Comparison of ENCODE assay signal across 24 cellular contexts in the genomic region with DNA sequence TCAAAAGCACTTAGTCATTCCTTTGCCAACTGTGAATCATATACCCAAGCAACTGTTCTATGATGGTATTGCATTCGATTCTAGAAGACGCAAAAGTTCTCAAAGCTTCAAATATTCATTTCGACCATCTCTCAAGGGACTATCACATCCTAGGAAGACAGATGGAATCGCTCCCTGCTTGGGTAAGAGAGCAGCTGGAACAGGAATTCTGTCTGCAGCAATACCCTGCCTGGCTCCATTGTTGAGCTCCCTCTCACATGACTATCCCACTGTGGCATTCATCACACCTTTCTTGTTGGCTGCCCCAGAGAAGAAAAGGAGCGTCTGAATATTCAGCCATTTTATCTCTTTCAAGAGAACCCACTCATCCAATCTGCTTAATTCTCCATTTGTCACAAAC.
DNase-seq lines count a peak whose midpoint lies in the region; ATAC-seq and TF ChIP-seq lines count a peak whose summit lies in the region.
"Had no signal": no experiment of that assay in that cellular context is flagged by ENCODE, and none has a peak within 500 bp of the region (broad histone marks: within the 10 kb centered on the region; RNA-seq: fewer than 3 reads in every experiment).

No MANE protein-coding gene starts in this region.

- peaks cover 50% of the 10 kb centered on the region for H3K4me1 Mint-ChIP-seq in glutamatergic neuron (ENCODE audit: low read depth, unreplicated experiment)
- H3K4me1 Mint-ChIP-seq: CD4-positive, alpha-beta memory T cell had no signal

- H3K36me3 ChIP-seq in trophoblast cell (ENCODE audit: control insufficient read depth in 1 of 2, insufficient read depth in 2 of 2, low read length in 2 of 2), result no peaks in the 10 kb centered on the region

- WGBS in trophoblast cell (ENCODE audit: extremely low coverage, insufficient coverage, insufficient read length), result no CpG with 5 or more reads among the region's 5 CpGs

- H3K27ac ChIP-seq in trophoblast cell (ENCODE audit: low read depth, low read length), result no peak overlapping the region
- H3K27ac ChIP-seq: BLaER1 treated with 17β-estradiol and CSF1 and Interleukin-3, amounts not matched to agents 10 nM and 100 nM had no signal

- H2BK120ac ChIP-seq in trophoblast cell (ENCODE audit: insufficient read depth, low read length, poor library complexity), result no peak overlapping the region

- H2AK5ac ChIP-seq in trophoblast cell (ENCODE audit: low read length), result no peak overlapping the region

- H3K18ac ChIP-seq in trophoblast cell (ENCODE audit: low read length), result no peak overlapping the region

- no peak overlapping the region for H2BK12ac ChIP-seq in trophoblast cell (ENCODE audit: low read length)

- peaks cover 0 to 2% of the 10 kb centered on the region in 2 experiments for H3K4me1 ChIP-seq in trophoblast cell (ENCODE audit: control insufficient read depth in 1 of 2, insufficient read depth in 2 of 2, low read length in 2 of 2)

- H3K14ac ChIP-seq in trophoblast cell (ENCODE audit: low read length), result no peak overlapping the region

- no peak overlapping the region for H4K12ac ChIP-seq in trophoblast cell (ENCODE audit: low read depth, low read length)

- TF ChIP-seq CTCF in glutamatergic neuron (IDR thresholded peaks at IDR 0.05; ENCODE audit: partially characterized antibody, unreplicated experiment), result no peak

- no peak overlapping the region for H3K4ac ChIP-seq in trophoblast cell (ENCODE audit: low read depth, low read length)

- H3K27ac Mint-ChIP-seq in glutamatergic neuron (ENCODE audit: unreplicated experiment), result peak overlapping the region; percentile 88
- H3K27ac Mint-ChIP-seq: CD4-positive, alpha-beta memory T cell; HFFc6 had no signal

- H3K79me2 ChIP-seq in trophoblast cell (ENCODE audit: control insufficient read depth, insufficient read depth, low read length, poor library complexity), result no peaks in the 10 kb centered on the region

- no peaks in the 10 kb centered on the region for H3K79me1 ChIP-seq in trophoblast cell (ENCODE audit: low read length)

- DNase-seq in NCI-H345 (lab: John Stamatoyannopoulos, UW) (peak; percentile 17), NCI-H345 treated with DMSO at 0.1 percent for 48 hours (lab: John Stamatoyannopoulos, UW; ENCODE audit: unreplicated experiment) (no peak), NCI-H2171 (lab: John Stamatoyannopoulos, UW) (peak; percentile 91), glutamatergic neuron (no peak), trophoblast cell (peak; percentile 73 to 89), NCI-H1436 treated with DMSO at 0.1 percent for 48 hours (lab: John Stamatoyannopoulos, UW) (no peak)
- DNase-seq: 8988T; Calu3; CD4-positive, alpha-beta memory T cell; DMS53; GDM1; HFFc6; KG1; NCI-H1105; NCI-H187 treated with DMSO at 0.1 percent for 48 hours; NCI-H2107; NCI-H748 treated with DMSO at 0.1 percent for 48 hours; NK-92 treated with Interleukin-12 subunit alpha and Interleukin-12 subunit beta, amount 100 ng/mL, for 24 hours; SIG-M5; SK-N-SH had no signal

- no peak overlapping the region for H4K91ac ChIP-seq in trophoblast cell (ENCODE audit: low read depth, low read length)

- H3K4me2 ChIP-seq in trophoblast cell (ENCODE audit: low read length), result no peak overlapping the region
- H3K4me2 ChIP-seq: SK-N-SH had no signal

- H3K27me3 ChIP-seq in trophoblast cell (ENCODE audit: insufficient read depth, low read length), result no peaks in the 10 kb centered on the region
- H3K27me3 ChIP-seq: BLaER1 treated with 17β-estradiol and CSF1 and Interleukin-3, amounts not matched to agents 10 nM and 100 nM had no signal

- no peaks in the 10 kb centered on the region for H3K27me3 Mint-ChIP-seq in glutamatergic neuron (ENCODE audit: unreplicated experiment)

- H3K36me3 Mint-ChIP-seq in glutamatergic neuron (ENCODE audit: unreplicated experiment), result no peaks in the 10 kb centered on the region
- H3K36me3 Mint-ChIP-seq: CD4-positive, alpha-beta memory T cell had no signal

- no peak overlapping the region for H4K8ac ChIP-seq in trophoblast cell (ENCODE audit: low read depth, low read length)

- H3K4me3 ChIP-seq in trophoblast cell (ENCODE audit: low read depth, low read length), result no peak overlapping the region
- H3K4me3 ChIP-seq: BLaER1 treated with 17β-estradiol and CSF1 and Interleukin-3, amounts not matched to agents 10 nM and 100 nM had no signal

- no peak overlapping the region for H3K9ac ChIP-seq in trophoblast cell (ENCODE audit: low read length)
- H3K9ac ChIP-seq: BLaER1 treated with 17β-estradiol and CSF1 and Interleukin-3, amounts not matched to agents 10 nM and 100 nM; SK-N-SH had no signal

- H3K23ac ChIP-seq in trophoblast cell (ENCODE audit: low read length), result no peak overlapping the region

- no peaks in the 10 kb centered on the region for H3K9me3 ChIP-seq in trophoblast cell (ENCODE audit: insufficient read depth, low read depth, low read length)
- H3K9me3 ChIP-seq: SK-N-SH had no signal

- no peak overlapping the region for H2AFZ ChIP-seq in trophoblast cell (ENCODE audit: insufficient read depth, low read length, poor library complexity)

- ATAC-seq in HG02623 (IDR thresholded peaks at IDR 0.05; ENCODE audit: unreplicated experiment), result no peak
- ATAC-seq in HG02884 (IDR thresholded peaks at IDR 0.05; ENCODE audit: unreplicated experiment), result no peak
- ATAC-seq: Panc1 had no signal

- peaks cover under 1% of the 10 kb centered on the region for H3K9me3 Mint-ChIP-seq in glutamatergic neuron (ENCODE audit: unreplicated experiment)

- H2BK5ac ChIP-seq in trophoblast cell (ENCODE audit: low read depth, low read length, poor library complexity), result no peak overlapping the region

- no peak overlapping the region for H3K4me3 Mint-ChIP-seq in glutamatergic neuron (ENCODE audit: unreplicated experiment)
- H3K4me3 Mint-ChIP-seq: CD4-positive, alpha-beta memory T cell; HFFc6 had no signal

Comparison
In these comparisons a context has a peak if more than half of its experiments do, and no peak if none do; other contexts are left out.
1. DNase-seq: peak in NCI-H345 (single experiment), NCI-H2171 (single experiment) and trophoblast cell (2 of 2); none in NCI-H345 treated with DMSO at 0.1 percent for 48 hours (single experiment), glutamatergic neuron (single experiment) and NCI-H1436 treated with DMSO at 0.1 percent for 48 hours (single experiment).